ENCODE assay signal across 25 cellular contexts in genomic region chr22:50238755-50239154, GRCh38.
"Had no signal": no experiment of that assay in that cellular context is flagged by ENCODE, and none has a peak within 500 bp of the region (broad histone marks: within the 10 kb centered on the region; RNA-seq: fewer than 3 reads in every experiment).

No MANE protein-coding gene starts in this region.

- H3K27ac ChIP-seq: esophagus muscularis mucosa, foreskin keratinocyte, gastroesophageal sphincter, heart left ventricle, hepatocyte, prostate gland, right atrium auricular region, suprapubic skin, transverse colon, upper lobe of right lung, uterus had no signal

- H3K4me3 ChIP-seq: esophagus muscularis mucosa, gastroesophageal sphincter, heart left ventricle, hepatocyte, lung, prostate gland, right atrium auricular region, smooth muscle cell, suprapubic skin, transverse colon, upper lobe of right lung, uterus had no signal

- H3K9me3 ChIP-seq: esophagus muscularis mucosa, gastroesophageal sphincter, heart left ventricle, prostate gland, right atrium auricular region, suprapubic skin, transverse colon, upper lobe of right lung, uterus had no signal

- DNase-seq: effector memory CD4-positive, alpha-beta T cell; foreskin keratinocyte; heart left ventricle; kidney; mesendoderm; midbrain; naive thymus-derived CD4-positive, alpha-beta T cell; nucleus accumbens; stimulated activated CD4-positive, alpha-beta T cell treated with anti-CD3 and anti-CD28 coated beads, Interleukin-12 subunit alpha, Interleukin-12 subunit beta, amount 100 ng/mL, for 4 hours; stimulated activated CD4-positive, alpha-beta T cell treated with anti-CD3 and anti-CD28 coated beads, Interleukin-1b, Interleukin-23, amount 100 ng/mL, for 48 hours; stimulated activated CD4-positive, alpha-beta T cell treated with anti-CD3 and anti-CD28 coated beads, Interleukin-4, amount 100 ng/mL, for 1 hour; stimulated activated CD8-positive, alpha-beta memory T cell treated with anti-CD3 and anti-CD28 coated beads, Interleukin-4, amount 100 ng/mL, for 48 hours; stimulated activated naive CD4-positive, alpha-beta T cell; stimulated activated naive CD8-positive, alpha-beta T cell treated with anti-CD3 and anti-CD28 coated beads, Interleukin-15, amount 100 ng/mL, for 72 hours; transverse colon; upper lobe of right lung; uterus had no signal

- H3K36me3 ChIP-seq: transverse colon, uterus had no signal
